In genomic region chr11:118437736-118438125, GRCh38 we compare ENCODE assay signal across 8 cellular contexts. TPM values are rescaled to one million over a fixed set of nuclear protein-coding genes. Genes with fewer than 3 reads are reported as not detected.
DNase-seq lines count a peak whose midpoint lies in the region; ATAC-seq, FAIRE-seq and TF ChIP-seq lines count a peak whose summit lies in the region.

No MANE protein-coding gene starts in this region.

- no peak for TF ChIP-seq CTCF in activated CD8-positive, alpha-beta T cell treated with anti-CD3 and anti-CD28 coated beads for 36 hours (IDR thresholded peaks at IDR 0.05)
- no peak for TF ChIP-seq CTCF in nephron progenitor cell (IDR thresholded peaks at IDR 0.05)

- peak overlapping the region; percentile 72 for H3K27ac ChIP-seq in epithelial cell of prostate

- peaks cover 24% of the 10 kb centered on the region for H3K36me3 Mint-ChIP-seq in activated CD8-positive, alpha-beta T cell treated with anti-CD3 and anti-CD28 coated beads for 36 hours (ENCODE audit: low read depth)
- no peaks in the 10 kb centered on the region for H3K36me3 Mint-ChIP-seq in nephron progenitor cell (ENCODE audit: low read depth)

- peak overlapping the region; percentile 87 for H3K4me3 Mint-ChIP-seq in activated CD8-positive, alpha-beta T cell treated with anti-CD3 and anti-CD28 coated beads for 36 hours
- peak overlapping the region; percentile 86 for H3K4me3 Mint-ChIP-seq in nephron progenitor cell

- peak overlapping the region; percentile 97 for H3K27ac Mint-ChIP-seq in activated CD8-positive, alpha-beta T cell treated with anti-CD3 and anti-CD28 coated beads for 36 hours
- peak overlapping the region; percentile 98 for H3K27ac Mint-ChIP-seq in nephron progenitor cell

- POLR2A ChIA-PET in activated CD8-positive, alpha-beta T cell treated with anti-CD3 and anti-CD28 coated beads for 36 hours (lab: Charles Lee) = interaction anchor here (0.8 to 1.5 kb wide), 2 partner anchors 14 to 98 kb away, joined by 3 to 7 read pairs; no protein-coding TSS in a partner anchor

- H3K27me3 Mint-ChIP-seq in activated CD8-positive, alpha-beta T cell treated with anti-CD3 and anti-CD28 coated beads for 36 hours = no peaks in the 10 kb centered on the region
- H3K27me3 Mint-ChIP-seq in nephron progenitor cell (ENCODE audit: low read depth, poor library complexity) = peaks cover 2% of the 10 kb centered on the region

- ATAC-seq in activated CD8-positive, alpha-beta T cell treated with anti-CD3 and anti-CD28 coated beads for 36 hours = no peak
- ATAC-seq in GM18519 (IDR thresholded peaks at IDR 0.05; ENCODE audit: low FRiP score, unreplicated experiment) = no peak

- CTCF ChIA-PET in activated CD8-positive, alpha-beta T cell treated with anti-CD3 and anti-CD28 coated beads for 36 hours (lab: Charles Lee) = interaction anchor here (1.0 to 1.5 kb wide), 2 partner anchors 10 to 51 kb away, joined by 4 to 5 read pairs; no protein-coding TSS in a partner anchor

- peak; percentile 35 for DNase-seq in CMK (ENCODE audit: low read depth)
- peak; percentile 31 for DNase-seq in LHCN-M2 (ENCODE audit: low read depth)
- peak; percentile 62 for DNase-seq in activated CD8-positive, alpha-beta T cell treated with anti-CD3 and anti-CD28 coated beads for 36 hours
- DNase-seq in epithelial cell of prostate (ENCODE audit: low read depth, low spot score) = no peak
- DNase-seq in nephron progenitor cell = peak; percentile 37
- DNase-seq in urothelium cell line (ENCODE audit: low spot score) = peak; percentile 6
- no peak for DNase-seq in OCI-M2 (lab: John Stamatoyannopoulos, UW; ENCODE audit: unreplicated experiment)

- intact Hi-C loops in activated CD8-positive, alpha-beta T cell treated with anti-CD3 and anti-CD28 coated beads for 36 hours (cut with micrococcal nuclease) = loop anchor here (5.0 kb wide), 2 partner anchors 35 to 50 kb away; partner anchors contain the start of gene ATP5MG

- peaks cover 46% of the 10 kb centered on the region for H3K4me1 Mint-ChIP-seq in activated CD8-positive, alpha-beta T cell treated with anti-CD3 and anti-CD28 coated beads for 36 hours (ENCODE audit: low read depth)
- H3K4me1 Mint-ChIP-seq in nephron progenitor cell = peaks cover 68% of the 10 kb centered on the region

- no peak for FAIRE-seq in urothelium cell line (lab: Jason Lieb, UNC)

- no peaks in the 10 kb centered on the region for H3K9me3 Mint-ChIP-seq in activated CD8-positive, alpha-beta T cell treated with anti-CD3 and anti-CD28 coated beads for 36 hours
- H3K9me3 Mint-ChIP-seq in nephron progenitor cell = no peaks in the 10 kb centered on the region

RNA-seq across cellular contexts. Expression of gene KMT2A, which starts 1.4 kb away (rescaled TPM):
- 26.5 and 28.1 TPM in 2 replicates for total RNA-seq in LHCN-M2 (2014; rRNA removed)
- polyA plus RNA-seq in LHCN-M2 (2012) = 9.0 TPM
- 10 to 100 TPM; 68.8 to 75.0 TPM for total RNA-seq in activated CD8-positive, alpha-beta T cell treated with anti-CD3 and anti-CD28 coated beads for 36 hours

RNA-seq across cellular contexts. Expression of gene ATP5MG, which starts 36.3 kb away (rescaled TPM):
- 31.6 and 42.5 TPM in 2 replicates for total RNA-seq in LHCN-M2 (2014; rRNA removed)
- polyA plus RNA-seq in LHCN-M2 (2012) = 483 TPM
- 100 to 1,000 TPM; 237 to 249 TPM for total RNA-seq in activated CD8-positive, alpha-beta T cell treated with anti-CD3 and anti-CD28 coated beads for 36 hours

Comparison
In these comparisons a context has a peak if more than half of its experiments do, and no peak if none do; other contexts are left out.
1. DNase-seq: peak in CMK (single experiment), LHCN-M2 (single experiment), activated CD8-positive, alpha-beta T cell treated with anti-CD3 and anti-CD28 coated beads for 36 hours (single experiment), nephron progenitor cell (single experiment) and urothelium cell line (single experiment); none in epithelial cell of prostate (single experiment) and OCI-M2 (single experiment).